ENCODE assay signal across 2 cellular contexts in genomic region chr2:26095758-26096157, GRCh38.
TF ChIP-seq lines count a peak whose summit lies in the region.

No MANE protein-coding gene starts in this region.

TF ChIP-seq in HepG2, 621 proteins besides CTCF, POLR2A, EP300 and RAD21:
- TF ChIP-seq, protein P1, sequence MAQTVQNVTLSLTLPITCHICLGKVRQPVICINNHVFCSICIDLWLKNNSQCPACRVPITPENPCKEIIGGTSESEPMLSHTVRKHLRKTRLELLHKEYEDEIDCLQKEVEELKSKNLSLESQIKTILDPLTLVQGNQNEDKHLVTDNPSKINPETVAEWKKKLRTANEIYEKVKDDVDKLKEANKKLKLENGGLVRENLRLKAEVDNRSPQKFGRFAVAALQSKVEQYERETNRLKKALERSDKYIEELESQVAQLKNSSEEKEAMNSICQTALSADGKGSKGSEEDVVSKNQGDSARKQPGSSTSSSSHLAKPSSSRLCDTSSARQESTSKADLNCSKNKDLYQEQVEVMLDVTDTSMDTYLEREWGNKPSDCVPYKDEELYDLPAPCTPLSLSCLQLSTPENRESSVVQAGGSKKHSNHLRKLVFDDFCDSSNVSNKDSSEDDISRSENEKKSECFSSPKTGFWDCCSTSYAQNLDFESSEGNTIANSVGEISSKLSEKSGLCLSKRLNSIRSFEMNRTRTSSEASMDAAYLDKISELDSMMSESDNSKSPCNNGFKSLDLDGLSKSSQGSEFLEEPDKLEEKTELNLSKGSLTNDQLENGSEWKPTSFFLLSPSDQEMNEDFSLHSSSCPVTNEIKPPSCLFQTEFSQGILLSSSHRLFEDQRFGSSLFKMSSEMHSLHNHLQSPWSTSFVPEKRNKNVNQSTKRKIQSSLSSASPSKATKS (CRISPR knock-in tag; IDR thresholded peaks at IDR 0.05): no peak
- TF ChIP-seq ZBTB25 (CRISPR knock-in tag; IDR thresholded peaks at IDR 0.05): no peak
- peak; percentile 70 for TF ChIP-seq ZNF770 (CRISPR knock-in tag; IDR thresholded peaks at IDR 0.05)
- peak; percentile 57 for TF ChIP-seq RBM22 (optimal IDR thresholded peaks at IDR 0.05; ENCODE audit: low read length)

TF ChIP-seq in GM12878, 131 proteins besides CTCF, POLR2A, EP300 and RAD21:
- TF ChIP-seq SPI1 (IDR thresholded peaks at IDR 0.05; ENCODE audit: borderline replicate concordance, insufficient read depth, low read depth, low read length) (peak; percentile 16; the same call in 1 of the 2 replicates), STAT1 (conservative IDR thresholded peaks at IDR 0.05) (no peak)
